Comparison of ENCODE assay signal across 20 cellular contexts in the genomic region with DNA sequence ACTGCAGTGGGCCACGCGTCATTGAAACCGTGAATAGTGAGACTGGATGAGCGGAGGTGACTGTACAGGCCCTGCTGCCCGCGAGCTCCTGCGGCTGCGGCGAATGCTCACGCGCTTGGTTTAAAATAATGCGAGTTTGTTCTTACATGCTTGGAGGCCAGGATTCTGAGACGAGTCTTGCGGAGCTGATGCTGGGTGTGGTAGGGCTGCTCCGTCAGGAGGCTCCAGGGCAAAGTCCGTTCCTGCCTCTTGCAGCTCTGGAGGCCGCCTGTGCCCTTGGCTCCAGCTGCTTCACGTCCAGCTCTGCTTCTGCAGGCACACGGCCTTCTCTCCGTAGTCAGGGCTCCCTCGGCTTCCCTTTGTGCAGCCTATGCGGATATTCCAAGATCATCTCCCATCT. TPM values are rescaled to one million over a fixed set of nuclear protein-coding genes. Genes with fewer than 3 reads are reported as not detected.
DNase-seq lines count a peak whose midpoint lies in the region; ATAC-seq, FAIRE-seq and TF ChIP-seq lines count a peak whose summit lies in the region.
"Had no signal": no experiment of that assay in that cellular context is flagged by ENCODE, and none has a peak within 500 bp of the region (broad histone marks: within the 10 kb centered on the region; RNA-seq: fewer than 3 reads in every experiment).

No MANE protein-coding gene starts in this region.

- H3K27me3 ChIP-seq in spleen (replicated peaks in 1 of 7) = no peaks in the 10 kb centered on the region
- H3K27me3 ChIP-seq: right atrium auricular region, suprapubic skin had no signal

- intact Hi-C loops in kidney (cut with DNase I) (no loop called here), spleen (cut with DNase I; ENCODE audit: low total_unique reads) (no loop called here)

- H3K27me3 Mint-ChIP-seq in activated CD8-positive, alpha-beta memory T cell treated with anti-CD3 and anti-CD28 coated beads, Interleukin-2, amount 10 ng/mL, durations not matched to agents 7 days and 5 days = no peaks in the 10 kb centered on the region
- H3K27me3 Mint-ChIP-seq in glutamatergic neuron (ENCODE audit: unreplicated experiment) = peaks cover 7% of the 10 kb centered on the region
- H3K27me3 Mint-ChIP-seq: activated CD4-positive, alpha-beta memory T cell treated with anti-CD3 and anti-CD28 coated beads, Interleukin-2, amount 10 ng/mL, durations not matched to agents 7 days and 5 days had no signal

- peaks cover 57% of the 10 kb centered on the region for H3K36me3 Mint-ChIP-seq in activated CD8-positive, alpha-beta memory T cell treated with anti-CD3 and anti-CD28 coated beads, Interleukin-2, amount 10 ng/mL, durations not matched to agents 7 days and 5 days
- peaks cover 10% of the 10 kb centered on the region for H3K36me3 Mint-ChIP-seq in glutamatergic neuron (ENCODE audit: unreplicated experiment)

- H3K4me3 ChIP-seq in Jurkat, Clone E6-1 (ENCODE audit: low read length) = peak overlapping the region; percentile 86
- H3K4me3 ChIP-seq in kidney (ENCODE audit: low read length in 2 of 2) = no peak overlapping the region
- no peak overlapping the region for H3K4me3 ChIP-seq in spleen
- H3K4me3 ChIP-seq: coronary artery, GM23338, right atrium auricular region, suprapubic skin had no signal

- H3K36me3 ChIP-seq in kidney (ENCODE audit: control insufficient read depth in 1 of 2, insufficient read depth in 2 of 2, low read length in 2 of 2) = peaks cover 18 to 38% of the 10 kb centered on the region in 2 donors
- peaks cover 0 to 95% (median 76%) of the 10 kb centered on the region in 6 donors for H3K36me3 ChIP-seq in spleen

- 95 to 98% (median 96%) methylated on average over 22 of the region's 22 CpGs for WGBS in spleen, 5 donors

- no peak for TF ChIP-seq POLR2A in spleen (IDR thresholded peaks at IDR 0.05)

- ATAC-seq in activated CD8-positive, alpha-beta memory T cell treated with anti-CD3 and anti-CD28 coated beads, Interleukin-2, amount 10 ng/mL, durations not matched to agents 7 days and 5 days = no peak
- no peak for ATAC-seq in HG02571 (IDR thresholded peaks at IDR 0.05; ENCODE audit: unreplicated experiment)
- ATAC-seq: activated T-cell treated with anti-CD3 and anti-CD28 coated beads, Interleukin-2, amount 50 U/mL, for 72 hours; GM23338 had no signal

- no peak for DNase-seq in activated CD8-positive, alpha-beta memory T cell treated with anti-CD3 and anti-CD28 coated beads, Interleukin-2, amount 10 ng/mL, durations not matched to agents 7 days and 5 days
- DNase-seq in activated CD8-positive, alpha-beta memory T cell treated with anti-CD3 and anti-CD28 coated beads for 24 hours = no peak
- DNase-seq in Jurkat, Clone E6-1 (ENCODE audit: low read depth, low spot score) = no peak
- DNase-seq in kidney = peak; percentile 45
- peak; percentile 39 for DNase-seq in spleen
- DNase-seq in activated CD4-positive, CD25-positive, alpha-beta regulatory T cell treated with anti-CD3 and anti-CD28 coated beads, Interleukin-2, amount 50 U/mL, for 72 hours = no peak
- no peak for DNase-seq in glutamatergic neuron
- DNase-seq: activated CD4-positive, alpha-beta memory T cell treated with anti-CD3 and anti-CD28 coated beads, Interleukin-2, amount 10 ng/mL, durations not matched to agents 7 days and 5 days; activated T-cell treated with anti-CD3 and anti-CD28 coated beads, Interleukin-2, amount 50 U/mL, for 72 hours; KBM-7; occipital lobe; OCI-M1; SIG-M5 had no signal

- peaks cover 44% of the 10 kb centered on the region for H3K4me1 Mint-ChIP-seq in activated CD8-positive, alpha-beta memory T cell treated with anti-CD3 and anti-CD28 coated beads, Interleukin-2, amount 10 ng/mL, durations not matched to agents 7 days and 5 days
- H3K4me1 Mint-ChIP-seq in glutamatergic neuron (ENCODE audit: low read depth, unreplicated experiment) = peaks cover 17% of the 10 kb centered on the region

- H3K27ac ChIP-seq in kidney (ENCODE audit: low read depth in 2 of 2, low read length in 2 of 2) (no peak overlapping the region), spleen (no peak overlapping the region)
- H3K27ac ChIP-seq: C4-2B, coronary artery, right atrium auricular region, suprapubic skin had no signal

- no peak overlapping the region for H3K9ac ChIP-seq in kidney (ENCODE audit: low read length in 2 of 2)

- peak overlapping the region; percentile 27 for H3K27ac Mint-ChIP-seq in activated CD8-positive, alpha-beta memory T cell treated with anti-CD3 and anti-CD28 coated beads, Interleukin-2, amount 10 ng/mL, durations not matched to agents 7 days and 5 days
- H3K27ac Mint-ChIP-seq in glutamatergic neuron (ENCODE audit: unreplicated experiment) = no peak overlapping the region
- H3K27ac Mint-ChIP-seq: activated T-cell treated with anti-CD3 and anti-CD28 coated beads, Interleukin-2, amount 50 U/mL, for 72 hours; GM23338 had no signal

- no peak for TF ChIP-seq CTCF in kidney (IDR thresholded peaks at IDR 0.05; ENCODE audit: borderline replicate concordance, extremely low read depth, insufficient read depth)
- TF ChIP-seq CTCF in spleen (IDR thresholded peaks at IDR 0.05 in 8 of 11, conservative IDR thresholded peaks at IDR 0.05 in 3 of 11) = no peak
- no peak for TF ChIP-seq CTCF in glutamatergic neuron (IDR thresholded peaks at IDR 0.05; ENCODE audit: partially characterized antibody, unreplicated experiment)

- H3K4me1 ChIP-seq in kidney (ENCODE audit: control insufficient read depth in 1 of 2, insufficient read depth in 1 of 2, low read depth in 1 of 2, low read length in 2 of 2) = no peaks in the 10 kb centered on the region
- peaks cover 11 to 43% (median 22%) of the 10 kb centered on the region in 6 donors for H3K4me1 ChIP-seq in spleen

- FAIRE-seq in kidney (lab: Jason Lieb, UNC) = no peak
- FAIRE-seq: endometrium had no signal

- CTCF ChIA-PET in activated CD8-positive, alpha-beta memory T cell treated with anti-CD3 and anti-CD28 coated beads, Interleukin-2, amount 10 ng/mL, durations not matched to agents 7 days and 5 days (lab: Charles Lee) = interaction anchor here (1.3 to 1.4 kb wide), 2 partner anchors 9 to 64 kb away, joined by 3 to 4 read pairs; a partner anchor contains a TSS

- no peaks in the 10 kb centered on the region for H3K9me3 Mint-ChIP-seq in activated CD8-positive, alpha-beta memory T cell treated with anti-CD3 and anti-CD28 coated beads, Interleukin-2, amount 10 ng/mL, durations not matched to agents 7 days and 5 days (ENCODE audit: low read depth)
- peaks cover 3% of the 10 kb centered on the region for H3K9me3 Mint-ChIP-seq in glutamatergic neuron (ENCODE audit: unreplicated experiment)
- H3K9me3 Mint-ChIP-seq: activated CD4-positive, alpha-beta memory T cell treated with anti-CD3 and anti-CD28 coated beads, Interleukin-2, amount 10 ng/mL, durations not matched to agents 7 days and 5 days; activated T-cell treated with anti-CD3 and anti-CD28 coated beads, Interleukin-2, amount 50 U/mL, for 72 hours; GM23338 had no signal

- H3K9me3 ChIP-seq in kidney (ENCODE audit: control insufficient read depth in 1 of 2, low read length in 2 of 2) (no peaks in the 10 kb centered on the region), spleen (no peaks in the 10 kb centered on the region)
- H3K9me3 ChIP-seq: right atrium auricular region, suprapubic skin had no signal

- H3K4me3 Mint-ChIP-seq in activated CD8-positive, alpha-beta memory T cell treated with anti-CD3 and anti-CD28 coated beads, Interleukin-2, amount 10 ng/mL, durations not matched to agents 7 days and 5 days = no peak overlapping the region
- H3K4me3 Mint-ChIP-seq in glutamatergic neuron (ENCODE audit: unreplicated experiment) = no peak overlapping the region
- H3K4me3 Mint-ChIP-seq: activated CD4-positive, alpha-beta memory T cell treated with anti-CD3 and anti-CD28 coated beads, Interleukin-2, amount 10 ng/mL, durations not matched to agents 7 days and 5 days; activated T-cell treated with anti-CD3 and anti-CD28 coated beads, Interleukin-2, amount 50 U/mL, for 72 hours; GM23338 had no signal

RNA-seq across cellular contexts. Expression of a gene that starts 9.5 kb away (rescaled TPM):
- total RNA-seq in activated CD8-positive, alpha-beta memory T cell treated with anti-CD3 and anti-CD28 coated beads, Interleukin-2, amount 10 ng/mL, durations not matched to agents 7 days and 5 days = 10 to 100 TPM; 43.6 to 56.7 TPM
- 393 TPM for polyA plus RNA-seq in Jurkat, Clone E6-1 (2012; ENCODE audit: insufficient read depth, insufficient read length)
- 33.2 TPM for total RNA-seq in kidney
- 39.0 TPM for polyA plus RNA-seq in kidney (ENCODE audit: insufficient read depth, low read depth, low replicate concordance)
- 10 to 100 TPM; 39.9 to 68.1 (median 50.0) TPM for total RNA-seq in spleen
- 10 to 100 TPM; 35.4 to 50.2 (median 45.9) TPM for polyA plus RNA-seq in spleen
- total RNA-seq in glutamatergic neuron (ENCODE audit: unreplicated experiment) = 29.3 TPM

Comparison
In these comparisons a context has a peak if more than half of its experiments do, and no peak if none do; other contexts are left out.
1. DNase-seq: peak in kidney (single experiment) and spleen (single experiment); none in activated CD8-positive, alpha-beta memory T cell treated with anti-CD3 and anti-CD28 coated beads, Interleukin-2, amount 10 ng/mL, durations not matched to agents 7 days and 5 days (single experiment), activated CD8-positive, alpha-beta memory T cell treated with anti-CD3 and anti-CD28 coated beads for 24 hours (single experiment), Jurkat, Clone E6-1 (single experiment), activated CD4-positive, CD25-positive, alpha-beta regulatory T cell treated with anti-CD3 and anti-CD28 coated beads, Interleukin-2, amount 50 U/mL, for 72 hours (single experiment) and glutamatergic neuron (single experiment).